Comparison of ENCODE assay signal across 8 cellular contexts in the genomic region with DNA sequence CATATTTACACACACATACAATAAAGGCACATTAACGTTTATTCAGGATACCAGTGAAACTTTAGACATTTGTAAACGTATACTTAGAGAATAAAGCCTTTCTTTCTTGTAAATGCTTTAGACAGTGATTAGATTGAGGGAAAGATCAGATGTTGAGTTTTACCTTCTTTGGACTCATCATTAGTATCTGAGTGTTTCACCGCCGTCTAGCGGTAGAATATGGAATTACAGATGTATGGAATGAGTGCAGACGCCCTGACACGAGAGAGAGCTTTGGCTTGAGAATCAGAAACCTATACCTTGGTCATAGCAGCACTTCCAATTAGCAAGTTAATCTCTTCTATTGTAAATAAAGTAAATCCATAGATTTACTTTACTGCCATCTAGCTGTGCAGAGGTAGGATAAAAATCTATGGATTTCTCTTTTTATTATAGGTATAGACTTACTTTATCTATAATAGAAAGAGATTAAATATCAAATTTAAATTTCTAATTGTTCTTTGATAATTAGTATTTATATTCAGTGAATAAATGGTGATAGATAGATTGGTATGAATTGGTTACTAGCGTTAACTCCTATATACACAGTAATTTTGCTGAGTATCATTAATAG. TPM values are rescaled to one million over a fixed set of nuclear protein-coding genes. Genes with fewer than 3 reads are reported as not detected.
DNase-seq lines count a peak whose midpoint lies in the region; ATAC-seq and TF ChIP-seq lines count a peak whose summit lies in the region.

No MANE protein-coding gene starts in this region.

- H3K27ac ChIP-seq in left ventricle myocardium inferior (replicated peaks) (no peak overlapping the region), SK-N-MC (no peak overlapping the region), brain microvascular endothelial cell (no peak overlapping the region), right lobe of liver (no peak overlapping the region)

- no peaks in the 10 kb centered on the region for H3K9me3 ChIP-seq in left ventricle myocardium inferior (replicated peaks)
- no peaks in the 10 kb centered on the region for H3K9me3 ChIP-seq in SK-N-MC (ENCODE audit: low read depth, low read length)
- no peaks in the 10 kb centered on the region for H3K9me3 ChIP-seq in right lobe of liver

- H3K4me1 ChIP-seq in left ventricle myocardium inferior, result no peaks in the 10 kb centered on the region
- no peaks in the 10 kb centered on the region for H3K4me1 ChIP-seq in right lobe of liver

- H3K9ac ChIP-seq in SK-N-MC (ENCODE audit: insufficient read length), result no peak overlapping the region

- intact Hi-C loops in left ventricle myocardium inferior (cut with micrococcal nuclease) (no loop called here), Right ventricle myocardium inferior (cut with DNase I) (no loop called here), right lobe of liver (cut with DNase I) (no loop called here)

- 5% methylated on average over 8 of the region's 8 CpGs for WGBS in right lobe of liver (ENCODE audit: insufficient coverage, low coverage, low lambda C conversion rate, missing lambda C conversion rate)

- no peak for TF ChIP-seq POLR2A in right lobe of liver (IDR thresholded peaks at IDR 0.05)

- H3K36me3 ChIP-seq in left ventricle myocardium inferior (no peaks in the 10 kb centered on the region), SK-N-MC (ENCODE audit: insufficient read depth, low read length) (no peaks in the 10 kb centered on the region), brain microvascular endothelial cell (replicated peaks) (no peaks in the 10 kb centered on the region), right lobe of liver (no peaks in the 10 kb centered on the region)

- DNase-seq in left ventricle myocardium inferior (no peak), Right ventricle myocardium inferior (ENCODE audit: missing footprints) (no peak), KG1 (lab: John Stamatoyannopoulos, UW) (peak; percentile 23), SK-N-MC (ENCODE audit: low read depth, low spot score) (peak; percentile 24), brain microvascular endothelial cell (peak; percentile 60), right lobe of liver (no peak)
- DNase-seq in stimulated activated naive CD4-positive, alpha-beta T cell (lab: John Stamatoyannopoulos, UW), result peak in 5 of 6 experiments; percentile 4 to 55 (median 8)

- in situ Hi-C loops in brain microvascular endothelial cell (cut with HindIII; ENCODE audit: low pct_ligation_motif_present, low sequenced_read_pairs), result no loop called here

- ATAC-seq in Right ventricle myocardium inferior (no peak), right lobe of liver (peak; percentile 71 to 86 (median 82)), GM21390 (IDR thresholded peaks at IDR 0.05; ENCODE audit: unreplicated experiment) (no peak)

- no peaks in the 10 kb centered on the region for H3K27me3 ChIP-seq in left ventricle myocardium inferior (ENCODE audit: low read depth)
- H3K27me3 ChIP-seq in brain microvascular endothelial cell (replicated peaks), result no peaks in the 10 kb centered on the region
- no peaks in the 10 kb centered on the region for H3K27me3 ChIP-seq in right lobe of liver

- no peak overlapping the region for H3K4me3 ChIP-seq in left ventricle myocardium inferior
- no peak overlapping the region for H3K4me3 ChIP-seq in SK-N-MC
- no peak overlapping the region for H3K4me3 ChIP-seq in brain microvascular endothelial cell (ENCODE audit: low read depth, low read length)
- no peak overlapping the region for H3K4me3 ChIP-seq in right lobe of liver

- TF ChIP-seq CTCF in left ventricle myocardium inferior (IDR thresholded peaks at IDR 0.05; ENCODE audit: borderline replicate concordance) (peak; percentile 80), brain microvascular endothelial cell (IDR thresholded peaks at IDR 0.05; ENCODE audit: low read depth, low read length, missing control alignments) (peak; percentile 86), right lobe of liver (IDR thresholded peaks at IDR 0.05) (peak; percentile 81 to 92 (median 90))

RNA-seq across cellular contexts. Expression of a gene that starts 12.6 kb away (rescaled TPM):
- total RNA-seq in left ventricle myocardium inferior (not detected), Right ventricle myocardium inferior (not detected), right lobe of liver (not detected)

RNA-seq across cellular contexts. Expression of a gene that starts 22.2 kb away (rescaled TPM):
- not detected for total RNA-seq in left ventricle myocardium inferior
- total RNA-seq in Right ventricle myocardium inferior, result not detected
- not detected for total RNA-seq in right lobe of liver

Comparison
In these comparisons a context has a peak if more than half of its experiments do, and no peak if none do; other contexts are left out.
1. DNase-seq: peak in KG1 (single experiment), SK-N-MC (single experiment), brain microvascular endothelial cell (single experiment) and stimulated activated naive CD4-positive, alpha-beta T cell (5 of 6); none in left ventricle myocardium inferior (single experiment), Right ventricle myocardium inferior (single experiment) and right lobe of liver (0 of 3).
2. ATAC-seq: peak in right lobe of liver (4 of 4); none in Right ventricle myocardium inferior (single experiment) and GM21390 (single experiment).
3. Peak in every context shown above with its lines, with median percentiles within 50 percentile points of each other: CTCF ChIP-seq.